ENCODE assay signal across 8 cellular contexts in the genomic region with DNA sequence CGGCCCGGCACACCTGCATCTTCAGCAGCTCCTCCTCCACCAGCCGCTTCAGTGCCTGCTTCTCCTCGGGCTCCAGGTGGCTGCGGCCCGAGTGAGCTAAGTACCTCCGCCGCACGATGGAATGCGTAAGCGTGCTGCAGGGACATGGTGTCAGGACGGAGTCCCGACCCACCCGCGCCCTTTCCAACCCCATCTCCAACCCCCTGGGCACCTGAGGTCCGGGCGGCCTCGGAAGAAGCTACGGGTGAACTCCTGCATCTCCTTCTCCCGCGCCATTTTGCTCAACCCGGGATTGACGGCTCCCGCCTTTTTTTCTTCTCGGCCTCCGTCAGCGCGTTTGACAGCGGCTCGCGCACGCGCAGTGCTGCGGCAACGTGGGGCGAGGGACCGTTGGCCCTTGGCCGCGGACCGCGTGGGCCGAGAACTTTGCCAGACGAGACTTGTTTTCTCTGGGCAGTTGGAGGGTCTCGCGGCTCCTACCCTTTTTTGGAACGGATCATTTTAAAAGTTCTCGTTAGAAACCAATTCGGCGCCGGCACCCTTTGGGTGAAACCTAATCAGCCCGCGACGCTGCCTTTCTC. TPM values are rescaled to one million over a fixed set of nuclear protein-coding genes. Genes with fewer than 3 reads are reported as not detected.
DNase-seq lines count a peak whose midpoint lies in the region; ATAC-seq, FAIRE-seq and TF ChIP-seq lines count a peak whose summit lies in the region.

A gene with protein sequence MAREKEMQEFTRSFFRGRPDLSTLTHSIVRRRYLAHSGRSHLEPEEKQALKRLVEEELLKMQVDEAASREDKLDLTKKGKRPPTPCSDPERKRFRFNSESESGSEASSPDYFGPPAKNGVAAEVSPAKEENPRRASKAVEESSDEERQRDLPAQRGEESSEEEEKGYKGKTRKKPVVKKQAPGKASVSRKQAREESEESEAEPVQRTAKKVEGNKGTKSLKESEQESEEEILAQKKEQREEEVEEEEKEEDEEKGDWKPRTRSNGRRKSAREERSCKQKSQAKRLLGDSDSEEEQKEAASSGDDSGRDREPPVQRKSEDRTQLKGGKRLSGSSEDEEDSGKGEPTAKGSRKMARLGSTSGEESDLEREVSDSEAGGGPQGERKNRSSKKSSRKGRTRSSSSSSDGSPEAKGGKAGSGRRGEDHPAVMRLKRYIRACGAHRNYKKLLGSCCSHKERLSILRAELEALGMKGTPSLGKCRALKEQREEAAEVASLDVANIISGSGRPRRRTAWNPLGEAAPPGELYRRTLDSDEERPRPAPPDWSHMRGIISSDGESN (minus strand): TSS at position 288 of the 581 bp plus-strand sequence. CDS start 12 bp downstream, at position 276.

- ATAC-seq in HG02938 (IDR thresholded peaks at IDR 0.05; ENCODE audit: unreplicated experiment) = peak; percentile 43
- no peak for ATAC-seq in HG03469 (IDR thresholded peaks at IDR 0.05; ENCODE audit: unreplicated experiment)

- peak within 1 kb of the TSS; percentile 93 for H2AFZ ChIP-seq in hepatocyte

- peaks cover 10% of the 10 kb centered on the region for H3K79me2 ChIP-seq in hepatocyte

- no peaks in the 10 kb centered on the region for H3K9me3 ChIP-seq in ascending aorta
- H3K9me3 ChIP-seq in hepatocyte (ENCODE audit: low read depth) = no peaks in the 10 kb centered on the region

- no peaks in the 10 kb centered on the region for H3K9me2 ChIP-seq in hepatocyte (replicated peaks; ENCODE audit: insufficient read depth)

- no peak for FAIRE-seq in GM18507 (lab: Jason Lieb, UNC)

- no peaks in the 10 kb centered on the region for H3K27me3 ChIP-seq in ascending aorta
- no peaks in the 10 kb centered on the region for H3K27me3 ChIP-seq in hepatocyte

- H3K4me2 ChIP-seq in hepatocyte = peak within 1 kb of the TSS; percentile 86

- TF ChIP-seq CTCF in ascending aorta (IDR thresholded peaks at IDR 0.05) (no peak), hepatocyte (IDR thresholded peaks at IDR 0.05; ENCODE audit: poor library complexity) (no peak), retinal pigment epithelial cell (conservative IDR thresholded peaks at IDR 0.05; ENCODE audit: low read depth, low read length) (no peak)

- WGBS in hepatocyte (ENCODE audit: low lambda C conversion rate, missing lambda C conversion rate) = 1% methylated on average over 49 of the region's 53 CpGs

- peaks cover 4 to 15% of the 10 kb centered on the region in 2 donors for H3K4me1 ChIP-seq in ascending aorta
- H3K4me1 ChIP-seq in hepatocyte (ENCODE audit: insufficient read depth) = peaks cover 15% of the 10 kb centered on the region

- H3K36me3 ChIP-seq in ascending aorta = peaks cover 25 to 44% of the 10 kb centered on the region in 2 donors
- no peaks in the 10 kb centered on the region for H3K36me3 ChIP-seq in hepatocyte (replicated peaks; ENCODE audit: insufficient read depth, low read depth)

- H4K20me1 ChIP-seq in hepatocyte (ENCODE audit: insufficient read depth, poor library complexity, severe bottlenecking) = no peaks in the 10 kb centered on the region

- DNase-seq in GM18507 (ENCODE audit: extremely low spot score, insufficient read length, low read depth) (peak; percentile 83), NCI-H1930 (lab: John Stamatoyannopoulos, UW) (peak; percentile 83 to 90), T-helper 9 cell (peak; percentile 83), ascending aorta (ENCODE audit: low spot score in 2 of 2) (peak in 1 of 2 donors; percentile 92), hepatocyte (ENCODE audit: low spot score) (peak; percentile 95), retinal pigment epithelial cell (ENCODE audit: low read depth) (no peak)

- peak within 1 kb of the TSS; percentile 84 to 91 for H3K27ac ChIP-seq in ascending aorta
- H3K27ac ChIP-seq in hepatocyte = peak within 1 kb of the TSS; percentile 94

- H3K4me3 ChIP-seq in ascending aorta (peak within 1 kb of the TSS; percentile 69 to 77), hepatocyte (peak within 1 kb of the TSS; percentile 64), retinal pigment epithelial cell (ENCODE audit: low read length) (peak within 1 kb of the TSS; percentile 94)

- intact Hi-C loops in ascending aorta (cut with DNase I) = loop anchor here (5.0 kb wide), 3 partner anchors 57 to 188 kb away; a partner anchor contains a TSS

RNA-seq across cellular contexts. Expression of the gene that starts here (rescaled TPM):
- total RNA-seq in ascending aorta (2.0 TPM), hepatocyte (10.6 and 12.4 TPM in 2 replicates)
- polyA plus RNA-seq in hepatocyte = 9.0 and 12.9 TPM in 2 replicates
